17 cellular contexts compared by ENCODE assay signal in the genomic region with DNA sequence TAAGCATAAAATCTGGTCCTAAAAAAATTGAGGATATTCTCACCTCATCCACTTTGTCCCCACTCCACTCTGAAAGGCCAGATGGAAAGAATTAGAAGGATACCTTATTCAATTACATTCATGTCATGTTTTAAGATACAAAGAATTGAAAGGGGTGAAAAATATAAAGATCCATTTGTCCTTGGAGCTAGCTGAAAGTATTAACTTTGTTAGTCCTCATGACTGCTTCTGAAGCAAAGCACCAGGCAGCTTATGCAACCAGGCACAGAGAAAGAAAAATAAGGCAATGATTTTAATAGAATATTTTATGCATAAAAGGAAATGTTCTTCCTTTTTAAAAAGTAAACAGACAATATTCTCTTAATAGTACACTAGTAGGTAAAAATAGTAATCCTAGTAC.
DNase-seq lines count a peak whose midpoint lies in the region; ATAC-seq and TF ChIP-seq lines count a peak whose summit lies in the region.
"Had no signal": no experiment of that assay in that cellular context is flagged by ENCODE, and none has a peak within 500 bp of the region (broad histone marks: within the 10 kb centered on the region; RNA-seq: fewer than 3 reads in every experiment).

No MANE protein-coding gene starts in this region.

- H3K4me3 Mint-ChIP-seq in HFFc6: peak overlapping the region; percentile 55
- no peak overlapping the region for H3K4me3 Mint-ChIP-seq in endodermal cell
- H3K4me3 Mint-ChIP-seq: B cell; CD4-positive, alpha-beta T cell had no signal

- no peak for DNase-seq in HFFc6
- peak; percentile 52 for DNase-seq in adipocyte (ENCODE audit: low read depth)
- peak; percentile 16 for DNase-seq in fibroblast of peridontal ligament (ENCODE audit: extremely low read depth)
- no peak for DNase-seq in testis
- DNase-seq in mucosa of gallbladder (ENCODE audit: low spot score): no peak
- DNase-seq in endodermal cell: no peak
- DNase-seq: CD4-positive, alpha-beta T cell; MV-4-11; NCI-H1436; NCI-H2029; NCI-H2171 treated with DMSO at 0.1 percent for 48 hours; NCI-H446 treated with DMSO at 0.1 percent for 48 hours; NCI-H748 treated with DMSO at 0.1 percent for 48 hours had no signal

- H3K4me1 ChIP-seq in adipocyte (ENCODE audit: control insufficient read depth, insufficient read depth, low read length): peaks cover 11% of the 10 kb centered on the region
- peaks cover 24% of the 10 kb centered on the region for H3K4me1 ChIP-seq in skeletal muscle satellite cell (ENCODE audit: control insufficient read depth, insufficient read depth, low read length)
- no peaks in the 10 kb centered on the region for H3K4me1 ChIP-seq in testis
- H3K4me1 ChIP-seq in endodermal cell (ENCODE audit: control insufficient read depth, insufficient read depth, low read length): no peaks in the 10 kb centered on the region
- H3K4me1 ChIP-seq: HAP-1 had no signal

- H3K27me3 Mint-ChIP-seq in HFFc6 (ENCODE audit: insufficient read depth): peaks cover 3% of the 10 kb centered on the region
- H3K27me3 Mint-ChIP-seq in endodermal cell (ENCODE audit: insufficient read depth): no peaks in the 10 kb centered on the region
- H3K27me3 Mint-ChIP-seq: CD4-positive, alpha-beta T cell had no signal

- H3K4me3 ChIP-seq in adipocyte (ENCODE audit: low read length) (no peak overlapping the region), skeletal muscle satellite cell (ENCODE audit: low read length) (no peak overlapping the region), testis (no peak overlapping the region), endodermal cell (ENCODE audit: low read length) (no peak overlapping the region)
- H3K4me3 ChIP-seq: HAP-1 had no signal

- H3K4me1 Mint-ChIP-seq in HFFc6 (ENCODE audit: low read depth) (peaks cover 46% of the 10 kb centered on the region), endodermal cell (no peaks in the 10 kb centered on the region)
- H3K4me1 Mint-ChIP-seq: B cell had no signal

- H3K9ac ChIP-seq in adipocyte (ENCODE audit: low read length): no peak overlapping the region
- peak overlapping the region; percentile 19 for H3K9ac ChIP-seq in skeletal muscle satellite cell (ENCODE audit: low read depth, low read length)
- no peak overlapping the region for H3K9ac ChIP-seq in endodermal cell (ENCODE audit: extremely low read depth, low read length, poor library complexity, severe bottlenecking)

- peak overlapping the region; percentile 37 for H3K4me2 ChIP-seq in skeletal muscle satellite cell (ENCODE audit: low read length)

- TF ChIP-seq POLR2A in testis (IDR thresholded peaks at IDR 0.05): no peak

- H3K27ac Mint-ChIP-seq in HFFc6 (peak overlapping the region; percentile 86), endodermal cell (no peak overlapping the region)
- H3K27ac Mint-ChIP-seq: B cell; CD4-positive, alpha-beta T cell had no signal

- ATAC-seq in GM21515 (IDR thresholded peaks at IDR 0.05; ENCODE audit: unreplicated experiment): no peak

- no peaks in the 10 kb centered on the region for H3K27me3 ChIP-seq in adipocyte (replicated peaks; ENCODE audit: control insufficient read depth, insufficient read depth, low read length)
- no peaks in the 10 kb centered on the region for H3K27me3 ChIP-seq in skeletal muscle satellite cell (ENCODE audit: control insufficient read depth, insufficient read depth, low read length)
- no peaks in the 10 kb centered on the region for H3K27me3 ChIP-seq in testis
- no peaks in the 10 kb centered on the region for H3K27me3 ChIP-seq in endodermal cell (ENCODE audit: control insufficient read depth, insufficient read depth, low read length, poor library complexity, severe bottlenecking)

- intact Hi-C loops in testis (cut with DNase I; ENCODE audit: low total_unique reads): no loop called here

- TF ChIP-seq CTCF in HFFc6 (IDR thresholded peaks at IDR 0.05): no peak
- TF ChIP-seq CTCF in testis (IDR thresholded peaks at IDR 0.05): no peak
- TF ChIP-seq CTCF in endodermal cell (conservative IDR thresholded peaks at IDR 0.05): no peak

- no peaks in the 10 kb centered on the region for H3K9me3 ChIP-seq in adipocyte (ENCODE audit: control insufficient read depth, low read length)
- H3K9me3 ChIP-seq in skeletal muscle satellite cell (replicated peaks; ENCODE audit: low read length): no peaks in the 10 kb centered on the region
- H3K9me3 ChIP-seq in testis: no peaks in the 10 kb centered on the region
- no peaks in the 10 kb centered on the region for H3K9me3 ChIP-seq in endodermal cell (ENCODE audit: control insufficient read depth, low read length)
- H3K9me3 ChIP-seq: HAP-1 had no signal

- peaks cover 34% of the 10 kb centered on the region for H3K36me3 Mint-ChIP-seq in HFFc6 (ENCODE audit: low read depth)
- H3K36me3 Mint-ChIP-seq in endodermal cell (ENCODE audit: low read depth): peaks cover 5% of the 10 kb centered on the region

- H3K36me3 ChIP-seq in adipocyte (ENCODE audit: control insufficient read depth, insufficient read depth, low read length, severe bottlenecking): no peaks in the 10 kb centered on the region
- H3K36me3 ChIP-seq in skeletal muscle satellite cell (ENCODE audit: insufficient read depth, low read length): peaks cover 9% of the 10 kb centered on the region
- H3K36me3 ChIP-seq in testis (ENCODE audit: low read depth, missing control alignments): no peaks in the 10 kb centered on the region
- H3K36me3 ChIP-seq in endodermal cell (ENCODE audit: control insufficient read depth, insufficient read depth, low read length): no peaks in the 10 kb centered on the region
- H3K36me3 ChIP-seq: HAP-1 had no signal

- H3K27ac ChIP-seq in testis (no peak overlapping the region), endodermal cell (ENCODE audit: low read depth, low read length) (no peak overlapping the region)

- peaks cover 10% of the 10 kb centered on the region for H3K9me3 Mint-ChIP-seq in HFFc6
- H3K9me3 Mint-ChIP-seq in endodermal cell: peaks cover 26% of the 10 kb centered on the region

Comparison
In these comparisons a context has a peak if more than half of its experiments do, and no peak if none do; other contexts are left out.
1. DNase-seq: peak in adipocyte (single experiment) and fibroblast of peridontal ligament (single experiment); none in HFFc6 (single experiment), testis (single experiment), mucosa of gallbladder (single experiment) and endodermal cell (single experiment).